ENCODE assay signal across 24 cellular contexts in genomic region chr3:138511990-138512389, GRCh38.
"Had no signal": no experiment of that assay in that cellular context is flagged by ENCODE, and none has a peak within 500 bp of the region (broad histone marks: within the 10 kb centered on the region; RNA-seq: fewer than 3 reads in every experiment).

No MANE protein-coding gene starts in this region.

- H3K27ac Mint-ChIP-seq: activated CD4-positive, alpha-beta memory T cell treated with anti-CD3 and anti-CD28 coated beads for 36 hours; activated naive CD4-positive, alpha-beta T cell treated with anti-CD3 and anti-CD28 coated beads, Interleukin-2, amount 10 ng/mL, durations not matched to agents 7 days and 5 days; activated naive CD8-positive, alpha-beta T cell treated with anti-CD3 and anti-CD28 coated beads, Interleukin-2, amount 50 U/mL, for 24 hours; brain; T-helper 17 cell; WTC11 had no signal

- H3K4me3 ChIP-seq: dorsolateral prefrontal cortex, tibial artery had no signal

- H3K4me3 Mint-ChIP-seq: activated CD4-positive, alpha-beta memory T cell treated with anti-CD3 and anti-CD28 coated beads for 36 hours; activated naive CD4-positive, alpha-beta T cell treated with anti-CD3 and anti-CD28 coated beads, Interleukin-2, amount 10 ng/mL, durations not matched to agents 7 days and 5 days; activated naive CD8-positive, alpha-beta T cell treated with anti-CD3 and anti-CD28 coated beads, Interleukin-2, amount 50 U/mL, for 24 hours; brain; T-helper 17 cell; WTC11 had no signal

- ATAC-seq: activated naive CD8-positive, alpha-beta T cell treated with anti-CD3 and anti-CD28 coated beads, Interleukin-2, amount 50 U/mL, for 24 hours; left lobe of liver; T-helper 17 cell; WTC11 had no signal

- H3K27ac ChIP-seq: dorsolateral prefrontal cortex, epithelial cell of prostate, tibial artery had no signal

- H3K9me3 ChIP-seq: tibial artery had no signal

- FAIRE-seq: colon, kidney, TTC549, urothelium cell line had no signal

- H3K27me3 ChIP-seq: dorsolateral prefrontal cortex, tibial artery had no signal

- H3K9me3 Mint-ChIP-seq: activated CD4-positive, alpha-beta memory T cell treated with anti-CD3 and anti-CD28 coated beads for 36 hours; activated naive CD8-positive, alpha-beta T cell treated with anti-CD3 and anti-CD28 coated beads, Interleukin-2, amount 50 U/mL, for 24 hours had no signal

- DNase-seq: activated CD4-positive, alpha-beta memory T cell treated with anti-CD3 and anti-CD28 coated beads for 36 hours; activated CD4-positive, alpha-beta T cell treated with anti-CD3 and anti-CD28 coated beads for 4 hours; activated naive CD4-positive, alpha-beta T cell treated with anti-CD3 and anti-CD28 coated beads, Interleukin-2, amount 10 ng/mL, durations not matched to agents 7 days and 5 days; activated naive CD8-positive, alpha-beta T cell treated with anti-CD3 and anti-CD28 coated beads, Interleukin-2, amount 50 U/mL, for 24 hours; anterior cingulate cortex; central memory CD4-positive, alpha-beta T cell; dorsolateral prefrontal cortex; foreskin fibroblast; head of caudate nucleus; kidney; stimulated activated CD4-positive, alpha-beta T cell treated with anti-CD3 and anti-CD28 coated beads, Interleukin-12 subunit alpha, Interleukin-12 subunit beta, amount 100 ng/mL, for 4 hours; stimulated activated CD4-positive, alpha-beta T cell treated with anti-CD3 and anti-CD28 coated beads, Interleukin-1b, Interleukin-23, amount 100 ng/mL, for 48 hours; stimulated activated CD8-positive, alpha-beta memory T cell treated with anti-CD3 and anti-CD28 coated beads, Interleukin-4, amount 100 ng/mL, for 48 hours; stimulated activated naive CD4-positive, alpha-beta T cell treated with Interleukin-2 at 50 U/mL for 16 hours; substantia nigra; T-helper 17 cell; tibial artery had no signal

- H3K27me3 Mint-ChIP-seq: activated CD4-positive, alpha-beta memory T cell treated with anti-CD3 and anti-CD28 coated beads for 36 hours; activated naive CD4-positive, alpha-beta T cell treated with anti-CD3 and anti-CD28 coated beads, Interleukin-2, amount 10 ng/mL, durations not matched to agents 7 days and 5 days; activated naive CD8-positive, alpha-beta T cell treated with anti-CD3 and anti-CD28 coated beads, Interleukin-2, amount 50 U/mL, for 24 hours; brain; T-helper 17 cell had no signal

- H3K4me1 ChIP-seq: tibial artery had no signal
